In the genomic region with DNA sequence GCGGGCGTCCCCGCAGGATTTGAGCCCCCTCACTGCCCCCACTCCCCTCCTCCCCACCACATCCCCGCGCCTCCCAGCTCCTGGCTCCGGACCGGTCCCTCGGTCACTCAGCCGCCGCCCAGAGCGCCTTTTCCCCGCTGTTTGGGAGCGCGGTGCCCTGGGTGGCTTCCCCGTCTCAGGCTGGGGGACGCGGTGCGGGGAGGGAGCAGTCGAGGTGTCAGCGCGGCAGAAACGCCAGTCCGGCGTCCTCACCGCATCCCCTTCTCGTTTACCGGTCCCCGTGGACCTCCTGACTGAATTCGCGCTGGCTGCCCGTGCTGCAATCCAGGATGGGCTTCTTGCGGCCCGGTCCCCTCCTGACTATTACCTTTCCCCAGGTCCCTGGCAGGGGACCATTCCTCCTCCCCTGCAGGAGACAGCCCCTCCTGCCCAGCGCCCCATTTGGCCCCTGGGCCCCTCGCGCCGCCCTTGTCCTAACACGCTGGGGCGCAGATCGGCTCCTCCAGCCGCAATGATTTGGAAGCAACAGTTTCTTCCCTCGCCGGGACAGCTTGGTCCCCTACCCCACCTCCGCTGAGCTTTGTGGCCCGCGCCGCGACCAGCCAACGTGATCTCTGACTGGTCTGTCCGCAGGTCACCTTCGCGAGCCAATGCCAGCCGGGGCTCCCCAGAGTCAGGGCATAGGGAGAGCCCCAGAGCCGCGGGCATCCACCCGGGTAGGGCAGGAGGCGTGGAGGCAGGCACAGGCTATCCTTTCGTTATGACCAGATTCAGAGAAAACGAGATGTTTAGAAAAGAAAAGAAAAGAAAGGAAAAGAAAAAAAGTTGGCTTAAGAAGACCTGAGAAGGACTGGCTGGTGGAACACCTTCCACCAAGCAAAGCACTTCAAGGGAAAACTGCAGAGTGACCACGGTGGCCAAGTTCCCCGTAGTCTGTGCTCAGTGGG, we compare ENCODE assay signal across 8 cellular contexts. TPM values are rescaled to one million over a fixed set of nuclear protein-coding genes. Genes with fewer than 3 reads are reported as not detected.
DNase-seq lines count a peak whose midpoint lies in the region; ATAC-seq and TF ChIP-seq lines count a peak whose summit lies in the region.

No MANE protein-coding gene starts in this region.

- H4K20me1 ChIP-seq in OCI-LY7 (ENCODE audit: insufficient read depth, low read length), result no peaks in the 10 kb centered on the region

- H3K4me3 ChIP-seq in OCI-LY7 (ENCODE audit: low read depth, low read length, poor library complexity, severe bottlenecking) (peak overlapping the region; percentile 78), duodenal mucosa (ENCODE audit: low read depth in 1 of 2, low read length in 2 of 2) (peak overlapping the region; percentile 53 to 68), mucosa of rectum (ENCODE audit: low read length in 2 of 2) (peak overlapping the region; percentile 56 to 69)

- H3K27me3 ChIP-seq in duodenal mucosa (ENCODE audit: control insufficient read depth in 1 of 2, insufficient read depth in 2 of 2, low read length in 2 of 2), result peaks cover 26 to 31% of the 10 kb centered on the region in 2 donors
- H3K27me3 ChIP-seq in mucosa of rectum (ENCODE audit: control insufficient read depth in 2 of 2, insufficient read depth in 2 of 2, low read length in 2 of 2), result peaks cover 9 to 23% of the 10 kb centered on the region in 2 donors

- CTCF ChIA-PET in OCI-LY7 (lab: Charles Lee; ENCODE audit: unreplicated experiment), result interaction anchor here (0.6 kb wide), 1 partner anchor 314 kb away, joined by 4 read pairs; no protein-coding TSS in a partner anchor

- no peak overlapping the region; the same call in 1 of the 2 replicates for H2AFZ ChIP-seq in OCI-LY7 (ENCODE audit: low read length)

- peaks cover 7% of the 10 kb centered on the region; the same call in 1 of the 2 replicates for H3K79me2 ChIP-seq in OCI-LY7 (ENCODE audit: insufficient read depth, low read depth, low read length)

- intact Hi-C loops in OCI-LY7 (cut with micrococcal nuclease; ENCODE audit: unreplicated experiment), result loop anchor here (1.0 to 10.0 kb wide), 4 partner anchors 42 to 280 kb away; no protein-coding TSS in a partner anchor

- ATAC-seq in GM18511 (IDR thresholded peaks at IDR 0.05; ENCODE audit: unreplicated experiment) (peak; percentile 2), HG03045 (IDR thresholded peaks at IDR 0.05; ENCODE audit: unreplicated experiment) (no peak)

- H3K36me3 ChIP-seq in OCI-LY7 (ENCODE audit: insufficient read depth, low read length) (no peaks in the 10 kb centered on the region), duodenal mucosa (ENCODE audit: control insufficient read depth in 1 of 2, insufficient read depth in 2 of 2, low read length in 2 of 2) (no peaks in the 10 kb centered on the region), mucosa of rectum (ENCODE audit: control insufficient read depth in 2 of 2, insufficient read depth in 2 of 2, low read length in 2 of 2) (no peaks in the 10 kb centered on the region)

- H3K27ac ChIP-seq in OCI-LY7 (ENCODE audit: low read depth, low read length, poor library complexity, severe bottlenecking) (peak overlapping the region; percentile 64), duodenal mucosa (ENCODE audit: low read depth, low read length) (no peak overlapping the region), mucosa of rectum (ENCODE audit: low read depth in 2 of 2, low read length in 2 of 2) (peak overlapping the region; percentile 9 to 39)

- DNase-seq in OCI-LY7 (ENCODE audit: low spot score) (peak; percentile 37), T-helper 9 cell (no peak), NCI-H510A treated with DMSO at 0.1 percent for 48 hours (lab: John Stamatoyannopoulos, UW) (no peak), NCI-H146 treated with DMSO at 0.1 percent for 48 hours (lab: John Stamatoyannopoulos, UW; ENCODE audit: unreplicated experiment) (no peak)

- TF ChIP-seq CTCF in OCI-LY7 (conservative IDR thresholded peaks at IDR 0.05; ENCODE audit: low read length), result no peak

- POLR2A ChIA-PET in OCI-LY7 (lab: Charles Lee), result interaction anchor here (1.2 to 2.1 kb wide), 2 partner anchors 11 to 20 kb away, joined by 4 to 6 read pairs; no protein-coding TSS in a partner anchor

- H3K9ac ChIP-seq in duodenal mucosa (ENCODE audit: low read depth in 1 of 2, low read length in 2 of 2), result peak overlapping the region in 1 of 2 donors; percentile 33
- peak overlapping the region; percentile 32 to 65 for H3K9ac ChIP-seq in mucosa of rectum (ENCODE audit: low read depth in 1 of 2, low read length in 2 of 2)

- peak overlapping the region; percentile 97 for H3K4me2 ChIP-seq in OCI-LY7 (ENCODE audit: low read length)

- TSS peak; percentile 72 for BruUV-seq in OCI-LY7 (replicated peaks; lab: Mats Ljungman, UMichigan)

- no peaks in the 10 kb centered on the region for H3K9me3 ChIP-seq in OCI-LY7 (ENCODE audit: low read length)
- H3K9me3 ChIP-seq in duodenal mucosa (ENCODE audit: control insufficient read depth in 1 of 2, low read length in 2 of 2), result no peaks in the 10 kb centered on the region
- no peaks in the 10 kb centered on the region for H3K9me3 ChIP-seq in mucosa of rectum (ENCODE audit: control insufficient read depth in 2 of 2, low read length in 2 of 2)

- no peaks in the 10 kb centered on the region for H3K9me2 ChIP-seq in OCI-LY7 (ENCODE audit: insufficient read depth, low read length)

- H3K4me1 ChIP-seq in OCI-LY7 (ENCODE audit: insufficient read depth, low read length, poor library complexity, severe bottlenecking) (peaks cover 50% of the 10 kb centered on the region), duodenal mucosa (ENCODE audit: control insufficient read depth in 1 of 2, insufficient read depth in 2 of 2, low read length in 2 of 2) (peaks cover 0 to 13% of the 10 kb centered on the region in 2 donors), mucosa of rectum (ENCODE audit: control insufficient read depth in 2 of 2, insufficient read depth in 2 of 2, low read length in 2 of 2) (peaks cover 10 to 12% of the 10 kb centered on the region in 2 donors)

RNA-seq across cellular contexts. Expression of a gene that starts 1.2 kb away (rescaled TPM):
- 5.6 TPM in 2 replicates for total RNA-seq in OCI-LY7 (2014; rRNA removed; shearing (Covaris generic))
- total RNA-seq in OCI-LY7 (2022), result 10.1 and 11.4 TPM in 2 replicates
